ENCODE assay signal across 13 cellular contexts in genomic region chr9:95055337-95055850, GRCh38.
DNase-seq lines count a peak whose midpoint lies in the region; ATAC-seq and TF ChIP-seq lines count a peak whose summit lies in the region.
"Had no signal": no experiment of that assay in that cellular context is flagged by ENCODE, and none has a peak within 500 bp of the region (broad histone marks: within the 10 kb centered on the region; RNA-seq: fewer than 3 reads in every experiment).

No MANE protein-coding gene starts in this region.

- TF ChIP-seq CTCF in esophagus muscularis mucosa (IDR thresholded peaks at IDR 0.05), result no peak
- TF ChIP-seq CTCF in neural crest cell (conservative IDR thresholded peaks at IDR 0.05), result no peak
- TF ChIP-seq CTCF in omental fat pad (IDR thresholded peaks at IDR 0.05), result no peak

- H3K4me3 ChIP-seq in esophagus muscularis mucosa, result peak overlapping the region; percentile 36 to 49 (median 44)
- H3K4me3 ChIP-seq in urinary bladder (ENCODE audit: low read depth, low read length), result no peak overlapping the region
- H3K4me3 ChIP-seq: K562, mucosa of descending colon had no signal

- H3K9me3 Mint-ChIP-seq in neural crest cell, result no peaks in the 10 kb centered on the region

- H3K27me3 ChIP-seq in esophagus muscularis mucosa, result no peaks in the 10 kb centered on the region

- WGBS in esophagus muscularis mucosa, result 12% methylated on average over 5 of the region's 5 CpGs
- 22% methylated on average over 5 of the region's 5 CpGs for WGBS in urinary bladder

- no peaks in the 10 kb centered on the region for H3K9me3 ChIP-seq in esophagus muscularis mucosa
- H3K9me3 ChIP-seq: mucosa of descending colon had no signal

- H3K4me1 ChIP-seq in esophagus muscularis mucosa, result peaks cover 90 to 99% (median 97%) of the 10 kb centered on the region in 4 donors
- peaks cover 3% of the 10 kb centered on the region for H3K4me1 ChIP-seq in urinary bladder (ENCODE audit: insufficient read depth)

- no peak for ATAC-seq in omental fat pad (ENCODE audit: low FRiP score)
- ATAC-seq: K562 had no signal

- peak overlapping the region; percentile 86 to 95 (median 87) for H3K27ac ChIP-seq in esophagus muscularis mucosa (replicated peaks in 1 of 4)
- H3K27ac ChIP-seq in urinary bladder (ENCODE audit: low read depth), result peak overlapping the region; percentile 58
- H3K27ac ChIP-seq: 22Rv1 had no signal

- DNase-seq in NCI-H510A treated with DMSO at 0.1 percent for 48 hours (lab: John Stamatoyannopoulos, UW) (peak; percentile 48), NCI-H510A (lab: John Stamatoyannopoulos, UW) (no peak), esophagus muscularis mucosa (ENCODE audit: extremely low spot score) (no peak), neural crest cell (ENCODE audit: low read depth, low spot score) (no peak), epidermal melanocyte (ENCODE audit: insufficient read length, low spot score) (no peak), NCI-H2029 treated with DMSO at 0.1 percent for 48 hours (lab: John Stamatoyannopoulos, UW) (no peak), omental fat pad (ENCODE audit: low spot score) (no peak)
- DNase-seq: activated gamma-delta T cell, erythroblast had no signal

- TF ChIP-seq POLR2A in esophagus muscularis mucosa (IDR thresholded peaks at IDR 0.05; ENCODE audit: low read depth), result no peak

- H3K4me1 Mint-ChIP-seq in neural crest cell, result peaks cover 39% of the 10 kb centered on the region

- peak overlapping the region; percentile 92 for H3K27ac Mint-ChIP-seq in neural crest cell (ENCODE audit: unreplicated experiment)

- no peak for TF ChIP-seq EP300 in esophagus muscularis mucosa (IDR thresholded peaks at IDR 0.05)

- peaks cover 0 to 3% (median 0%) of the 10 kb centered on the region in 4 donors for H3K36me3 ChIP-seq in esophagus muscularis mucosa
- no peaks in the 10 kb centered on the region for H3K36me3 ChIP-seq in urinary bladder (ENCODE audit: insufficient read depth)

- peaks cover 3% of the 10 kb centered on the region for H3K36me3 Mint-ChIP-seq in neural crest cell (ENCODE audit: low read depth)

- intact Hi-C loops in esophagus muscularis mucosa (cut with DNase I), result loop anchor here (5.0 kb wide), 1 partner anchor 48 kb away; no protein-coding TSS in a partner anchor

- peaks cover 24% of the 10 kb centered on the region for H3K27me3 Mint-ChIP-seq in neural crest cell (ENCODE audit: low read depth)

- H3K4me3 Mint-ChIP-seq in neural crest cell, result peak overlapping the region; percentile 59
